In genomic region chr1:202578001-202578500, GRCh38 we compare ENCODE assay signal across 10 cellular contexts.
DNase-seq lines count a peak whose midpoint lies in the region; ATAC-seq and TF ChIP-seq lines count a peak whose summit lies in the region.
"Had no signal": no experiment of that assay in that cellular context is flagged by ENCODE, and none has a peak within 500 bp of the region (broad histone marks: within the 10 kb centered on the region; RNA-seq: fewer than 3 reads in every experiment).

No MANE protein-coding gene starts in this region.

- peak; percentile 0 for TF ChIP-seq CTCF in AG04449 (IDR thresholded peaks at IDR 0.05; ENCODE audit: insufficient read depth, low read length, missing control alignments)
- TF ChIP-seq CTCF in coronary artery (IDR thresholded peaks at IDR 0.05), result no peak

- peak; percentile 60 for DNase-seq in AG04449 (ENCODE audit: low read depth, low spot score)
- DNase-seq in NCI-H2171 treated with DMSO at 0.1 percent for 48 hours (lab: John Stamatoyannopoulos, UW), result peak; percentile 98
- DNase-seq in coronary artery (ENCODE audit: low spot score), result no peak
- no peak for DNase-seq in activated CD4-positive, alpha-beta T cell treated with anti-CD3 and anti-CD28 coated beads, Interleukin-2, amount 50 U/mL, for 1 hour
- DNase-seq in dedifferentiated amniotic fluid mesenchymal stem cell (ENCODE audit: extremely low spot score), result no peak
- DNase-seq: activated effector memory CD4-positive, alpha-beta T cell treated with anti-CD3 and anti-CD28 coated beads, Interleukin-2, amount 50 U/mL, for 16 hours; naive B cell had no signal

- H3K27me3 ChIP-seq in mucosa of rectum (ENCODE audit: control insufficient read depth in 2 of 2, insufficient read depth in 2 of 2, low read length in 2 of 2), result no peaks in the 10 kb centered on the region

- H3K36me3 ChIP-seq in mucosa of rectum (ENCODE audit: control insufficient read depth in 2 of 2, insufficient read depth in 2 of 2, low read length in 2 of 2), result peaks cover 19 to 45% of the 10 kb centered on the region in 2 donors

- H3K27ac ChIP-seq in coronary artery, result peak overlapping the region; percentile 29 to 62
- peak overlapping the region; percentile 47 to 61 for H3K27ac ChIP-seq in mucosa of rectum (ENCODE audit: low read depth in 2 of 2, low read length in 2 of 2)

- H3K9me3 ChIP-seq in mucosa of rectum (ENCODE audit: control insufficient read depth in 2 of 2, low read length in 2 of 2), result no peaks in the 10 kb centered on the region

- peaks cover 5% of the 10 kb centered on the region in 2 donors for H3K4me1 ChIP-seq in mucosa of rectum (ENCODE audit: control insufficient read depth in 2 of 2, insufficient read depth in 2 of 2, low read length in 2 of 2)

- POLR2A ChIA-PET in AG04449 (lab: Yijun Ruan, JAX), result interaction anchor here (1.1 to 1.2 kb wide), 2 partner anchors 9 kb away, joined by 3 to 5 read pairs; no protein-coding TSS in a partner anchor

- no peak overlapping the region for H3K4me3 ChIP-seq in AG04449 (ENCODE audit: low read depth, low read length)
- H3K4me3 ChIP-seq in coronary artery, result no peak overlapping the region
- no peak overlapping the region for H3K4me3 ChIP-seq in mucosa of rectum (ENCODE audit: low read length in 2 of 2)

- H3K9ac ChIP-seq in mucosa of rectum (ENCODE audit: low read depth in 1 of 2, low read length in 2 of 2), result no peak overlapping the region

- CTCF ChIA-PET in AG04449 (lab: Yijun Ruan, JAX), result interaction anchor here (0.9 to 8.1 kb wide), 6 partner anchors 8 to 114 kb away, joined by 3 to 58 read pairs (median 12); no protein-coding TSS in a partner anchor

- ATAC-seq in HG03442 (IDR thresholded peaks at IDR 0.05; ENCODE audit: unreplicated experiment) (no peak), GM18519 (IDR thresholded peaks at IDR 0.05; ENCODE audit: low FRiP score, unreplicated experiment) (no peak)

Comparison
In these comparisons a context has a peak if more than half of its experiments do, and no peak if none do; other contexts are left out.
1. DNase-seq: peak in AG04449 (single experiment) and NCI-H2171 treated with DMSO at 0.1 percent for 48 hours (single experiment); none in coronary artery (single experiment), activated CD4-positive, alpha-beta T cell treated with anti-CD3 and anti-CD28 coated beads, Interleukin-2, amount 50 U/mL, for 1 hour (single experiment) and dedifferentiated amniotic fluid mesenchymal stem cell (single experiment).